ENCODE assay signal across 1 cellular context in the genomic region with DNA sequence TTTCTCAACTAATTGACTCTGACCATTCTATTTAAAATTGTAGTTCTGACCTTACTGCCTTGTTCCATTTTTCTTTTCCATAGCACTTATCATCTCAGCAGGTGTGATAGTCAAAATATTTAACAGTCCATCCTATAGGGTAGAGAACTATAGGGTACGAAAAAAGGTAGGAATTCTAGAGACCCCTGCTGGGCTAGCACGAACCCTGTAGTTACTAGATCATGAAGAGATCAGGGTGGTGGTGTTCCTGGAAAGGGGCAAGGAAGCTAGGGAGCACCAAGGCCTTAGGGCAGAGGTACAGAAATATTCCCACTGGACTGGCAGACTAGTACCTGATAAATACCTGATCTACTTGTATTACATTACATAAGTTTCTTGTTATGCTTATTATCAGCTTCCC.
TF ChIP-seq lines count a peak whose summit lies in the region.

No MANE protein-coding gene starts in this region.

TF ChIP-seq in HepG2, 621 proteins besides CTCF, POLR2A, EP300 and RAD21:
- no peak for TF ChIP-seq ZNF460 (CRISPR knock-in tag; IDR thresholded peaks at IDR 0.05; ENCODE audit: borderline replicate concordance)
- TF ChIP-seq, protein P1, sequence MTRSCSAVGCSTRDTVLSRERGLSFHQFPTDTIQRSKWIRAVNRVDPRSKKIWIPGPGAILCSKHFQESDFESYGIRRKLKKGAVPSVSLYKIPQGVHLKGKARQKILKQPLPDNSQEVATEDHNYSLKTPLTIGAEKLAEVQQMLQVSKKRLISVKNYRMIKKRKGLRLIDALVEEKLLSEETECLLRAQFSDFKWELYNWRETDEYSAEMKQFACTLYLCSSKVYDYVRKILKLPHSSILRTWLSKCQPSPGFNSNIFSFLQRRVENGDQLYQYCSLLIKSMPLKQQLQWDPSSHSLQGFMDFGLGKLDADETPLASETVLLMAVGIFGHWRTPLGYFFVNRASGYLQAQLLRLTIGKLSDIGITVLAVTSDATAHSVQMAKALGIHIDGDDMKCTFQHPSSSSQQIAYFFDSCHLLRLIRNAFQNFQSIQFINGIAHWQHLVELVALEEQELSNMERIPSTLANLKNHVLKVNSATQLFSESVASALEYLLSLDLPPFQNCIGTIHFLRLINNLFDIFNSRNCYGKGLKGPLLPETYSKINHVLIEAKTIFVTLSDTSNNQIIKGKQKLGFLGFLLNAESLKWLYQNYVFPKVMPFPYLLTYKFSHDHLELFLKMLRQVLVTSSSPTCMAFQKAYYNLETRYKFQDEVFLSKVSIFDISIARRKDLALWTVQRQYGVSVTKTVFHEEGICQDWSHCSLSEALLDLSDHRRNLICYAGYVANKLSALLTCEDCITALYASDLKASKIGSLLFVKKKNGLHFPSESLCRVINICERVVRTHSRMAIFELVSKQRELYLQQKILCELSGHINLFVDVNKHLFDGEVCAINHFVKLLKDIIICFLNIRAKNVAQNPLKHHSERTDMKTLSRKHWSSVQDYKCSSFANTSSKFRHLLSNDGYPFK (CRISPR knock-in tag; IDR thresholded peaks at IDR 0.05; ENCODE audit: borderline replicate concordance) = no peak
- no peak for TF ChIP-seq ONECUT2 (CRISPR knock-in tag; IDR thresholded peaks at IDR 0.05)
- TF ChIP-seq NFE2L2 (IDR thresholded peaks at IDR 0.05; ENCODE audit: low read length) = no peak
- TF ChIP-seq, protein P2, sequence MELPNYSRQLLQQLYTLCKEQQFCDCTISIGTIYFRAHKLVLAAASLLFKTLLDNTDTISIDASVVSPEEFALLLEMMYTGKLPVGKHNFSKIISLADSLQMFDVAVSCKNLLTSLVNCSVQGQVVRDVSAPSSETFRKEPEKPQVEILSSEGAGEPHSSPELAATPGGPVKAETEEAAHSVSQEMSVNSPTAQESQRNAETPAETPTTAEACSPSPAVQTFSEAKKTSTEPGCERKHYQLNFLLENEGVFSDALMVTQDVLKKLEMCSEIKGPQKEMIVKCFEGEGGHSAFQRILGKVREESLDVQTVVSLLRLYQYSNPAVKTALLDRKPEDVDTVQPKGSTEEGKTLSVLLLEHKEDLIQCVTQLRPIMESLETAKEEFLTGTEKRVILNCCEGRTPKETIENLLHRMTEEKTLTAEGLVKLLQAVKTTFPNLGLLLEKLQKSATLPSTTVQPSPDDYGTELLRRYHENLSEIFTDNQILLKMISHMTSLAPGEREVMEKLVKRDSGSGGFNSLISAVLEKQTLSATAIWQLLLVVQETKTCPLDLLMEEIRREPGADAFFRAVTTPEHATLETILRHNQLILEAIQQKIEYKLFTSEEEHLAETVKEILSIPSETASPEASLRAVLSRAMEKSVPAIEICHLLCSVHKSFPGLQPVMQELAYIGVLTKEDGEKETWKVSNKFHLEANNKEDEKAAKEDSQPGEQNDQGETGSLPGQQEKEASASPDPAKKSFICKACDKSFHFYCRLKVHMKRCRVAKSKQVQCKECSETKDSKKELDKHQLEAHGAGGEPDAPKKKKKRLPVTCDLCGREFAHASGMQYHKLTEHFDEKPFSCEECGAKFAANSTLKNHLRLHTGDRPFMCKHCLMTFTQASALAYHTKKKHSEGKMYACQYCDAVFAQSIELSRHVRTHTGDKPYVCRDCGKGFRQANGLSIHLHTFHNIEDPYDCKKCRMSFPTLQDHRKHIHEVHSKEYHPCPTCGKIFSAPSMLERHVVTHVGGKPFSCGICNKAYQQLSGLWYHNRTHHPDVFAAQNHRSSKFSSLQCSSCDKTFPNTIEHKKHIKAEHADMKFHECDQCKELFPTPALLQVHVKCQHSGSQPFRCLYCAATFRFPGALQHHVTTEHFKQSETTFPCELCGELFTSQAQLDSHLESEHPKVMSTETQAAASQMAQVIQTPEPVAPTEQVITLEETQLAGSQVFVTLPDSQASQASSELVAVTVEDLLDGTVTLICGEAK (IDR thresholded peaks at IDR 0.05) = no peak
- TF ChIP-seq, protein P2 (CRISPR knock-in tag; IDR thresholded peaks at IDR 0.05) = no peak
- TF ChIP-seq, protein P3, sequence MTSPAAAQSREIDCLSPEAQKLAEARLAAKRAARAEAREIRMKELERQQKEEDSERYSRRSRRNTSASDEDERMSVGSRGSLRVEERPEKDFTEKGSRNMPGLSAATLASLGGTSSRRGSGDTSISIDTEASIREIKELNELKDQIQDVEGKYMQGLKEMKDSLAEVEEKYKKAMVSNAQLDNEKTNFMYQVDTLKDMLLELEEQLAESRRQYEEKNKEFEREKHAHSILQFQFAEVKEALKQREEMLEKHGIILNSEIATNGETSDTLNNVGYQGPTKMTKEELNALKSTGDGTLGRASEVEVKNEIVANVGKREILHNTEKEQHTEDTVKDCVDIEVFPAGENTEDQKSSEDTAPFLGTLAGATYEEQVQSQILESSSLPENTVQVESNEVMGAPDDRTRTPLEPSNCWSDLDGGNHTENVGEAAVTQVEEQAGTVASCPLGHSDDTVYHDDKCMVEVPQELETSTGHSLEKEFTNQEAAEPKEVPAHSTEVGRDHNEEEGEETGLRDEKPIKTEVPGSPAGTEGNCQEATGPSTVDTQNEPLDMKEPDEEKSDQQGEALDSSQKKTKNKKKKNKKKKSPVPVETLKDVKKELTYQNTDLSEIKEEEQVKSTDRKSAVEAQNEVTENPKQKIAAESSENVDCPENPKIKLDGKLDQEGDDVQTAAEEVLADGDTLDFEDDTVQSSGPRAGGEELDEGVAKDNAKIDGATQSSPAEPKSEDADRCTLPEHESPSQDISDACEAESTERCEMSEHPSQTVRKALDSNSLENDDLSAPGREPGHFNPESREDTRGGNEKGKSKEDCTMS (CRISPR knock-in tag; conservative IDR thresholded peaks at IDR 0.05) = no peak
- no peak for TF ChIP-seq HNRNPH1 (optimal IDR thresholded peaks at IDR 0.05; ENCODE audit: low read depth, low read length)
- no peak for TF ChIP-seq MYNN (CRISPR knock-in tag; IDR thresholded peaks at IDR 0.05; ENCODE audit: low read depth)
- no peak for TF ChIP-seq ZNF333 (CRISPR knock-in tag; IDR thresholded peaks at IDR 0.05; ENCODE audit: borderline replicate concordance)
